In genomic region chr6:150142657-150143501, GRCh38 we compare ENCODE assay signal across 8 cellular contexts. TPM values are rescaled to one million over a fixed set of nuclear protein-coding genes. Genes with fewer than 3 reads are reported as not detected.
DNase-seq lines count a peak whose midpoint lies in the region; ATAC-seq and TF ChIP-seq lines count a peak whose summit lies in the region.

TSS of gene PPP1R14C (plus strand) at chr6:150143044. CDS start at chr6:150143193, 149 bp downstream.

- POLR2A ChIA-PET in AG04450 (lab: Yijun Ruan, JAX): no interaction called here
- POLR2A ChIA-PET in HEK293 (lab: Yijun Ruan, JAX): interaction anchor here (0.6 to 2.8 kb wide), 7 partner anchors 11 to 272 kb away, joined by 3 to 8 read pairs (median 4); partner anchors contain the start of gene ULBP3

- CTCF ChIA-PET in AG04450 (lab: Charles Lee) (no interaction called here), HEK293 (lab: Yijun Ruan, JAX) (interaction anchor here (0.6 to 3.5 kb wide), 8 partner anchors 9 to 194 kb away, joined by 3 to 40 read pairs (median 6); no protein-coding TSS in a partner anchor)

- no peak within 1 kb of the TSS for H3K18ac ChIP-seq in mesenchymal stem cell (ENCODE audit: low read depth in 1 of 2, low read length in 2 of 2)

- 0 to 1% methylated on average over 103 of the region's 103 CpGs for WGBS in ectodermal cell, 2 experiments
- 1% methylated on average over 73 of the region's 103 CpGs for WGBS in mesenchymal stem cell
- 0% methylated on average over 24 of the region's 103 CpGs for WGBS in suprapubic skin

- H3K4ac ChIP-seq in mesenchymal stem cell (ENCODE audit: low read depth in 1 of 2, low read length in 2 of 2): no peak within 1 kb of the TSS

- TF ChIP-seq CTCF in AG04450 (IDR thresholded peaks at IDR 0.05; ENCODE audit: low read depth, low read length) (no peak), HEK293 (tag by site-specific recombination; IDR thresholded peaks at IDR 0.05) (peak; percentile 75), suprapubic skin (IDR thresholded peaks at IDR 0.05) (no peak)

- H2AFZ ChIP-seq in mesenchymal stem cell (ENCODE audit: low read depth, low read length): no peak within 1 kb of the TSS

- H3K4me1 ChIP-seq in HEK293 (ENCODE audit: control insufficient read depth, insufficient read depth, low read length) (peaks cover 33% of the 10 kb centered on the region), ectodermal cell (ENCODE audit: control insufficient read depth, insufficient read depth, low read length) (no peaks in the 10 kb centered on the region), mesenchymal stem cell (ENCODE audit: control insufficient read depth, insufficient read depth, low read depth, low read length) (peaks cover 22% of the 10 kb centered on the region), suprapubic skin (peaks cover 40% of the 10 kb centered on the region)

- TF ChIP-seq POLR2A in suprapubic skin (IDR thresholded peaks at IDR 0.05): no peak

- no peak within 1 kb of the TSS for H3K27ac ChIP-seq in AG04450 (ENCODE audit: low read depth, low read length)
- H3K27ac ChIP-seq in HEK293 (ENCODE audit: extremely low read depth, low read depth, low read length): peak within 1 kb of the TSS; percentile 90
- no peak within 1 kb of the TSS for H3K27ac ChIP-seq in ectodermal cell (ENCODE audit: insufficient read depth, low read depth, low read length, poor library complexity, severe bottlenecking)
- no peak within 1 kb of the TSS for H3K27ac ChIP-seq in mesenchymal stem cell (ENCODE audit: low read length, poor library complexity, severe bottlenecking)
- peak within 1 kb of the TSS; percentile 80 for H3K27ac ChIP-seq in suprapubic skin

- peaks cover 2% of the 10 kb centered on the region for H3K79me1 ChIP-seq in mesenchymal stem cell (replicated peaks; ENCODE audit: low read length, poor library complexity, severe bottlenecking)

- no peak within 1 kb of the TSS for H3K14ac ChIP-seq in mesenchymal stem cell (ENCODE audit: low read length in 2 of 2)

- peak within 1 kb of the TSS; percentile 51 for H3K9ac ChIP-seq in mesenchymal stem cell (ENCODE audit: low read length)

- no peak within 1 kb of the TSS for H2AK5ac ChIP-seq in mesenchymal stem cell (ENCODE audit: low read length, severe bottlenecking)

- no peak within 1 kb of the TSS for H2BK120ac ChIP-seq in mesenchymal stem cell (ENCODE audit: low read depth, low read length)

- peak within 1 kb of the TSS; percentile 98 for H3K4me2 ChIP-seq in mesenchymal stem cell (ENCODE audit: low read length, poor library complexity, severe bottlenecking)

- peak within 1 kb of the TSS; percentile 17; the same call in 1 of the 2 replicates for H3K4me3 ChIP-seq in AG04450 (ENCODE audit: low read depth, low read length)
- H3K4me3 ChIP-seq in HEK293 (ENCODE audit: low read depth, low read length): peak within 1 kb of the TSS; percentile 79
- peak within 1 kb of the TSS; percentile 46 for H3K4me3 ChIP-seq in ectodermal cell (ENCODE audit: insufficient read depth, low read depth, low read length)
- H3K4me3 ChIP-seq in mesenchymal stem cell (ENCODE audit: insufficient read depth in 1 of 2, low read depth in 1 of 2, low read length in 2 of 2): peak within 1 kb of the TSS; percentile 59 to 75
- peak within 1 kb of the TSS; percentile 54 for H3K4me3 ChIP-seq in suprapubic skin

- H3K23ac ChIP-seq in mesenchymal stem cell (ENCODE audit: low read length in 2 of 2): no peak within 1 kb of the TSS

- no peak within 1 kb of the TSS for H4K8ac ChIP-seq in mesenchymal stem cell (ENCODE audit: low read length)

- H3K27me3 ChIP-seq in AG04450 (ENCODE audit: control insufficient read depth, insufficient read depth, low read length): peaks cover 50% of the 10 kb centered on the region
- H3K27me3 ChIP-seq in ectodermal cell (ENCODE audit: control insufficient read depth, insufficient read depth, low read length, poor library complexity, severe bottlenecking): peaks cover 63% of the 10 kb centered on the region
- H3K27me3 ChIP-seq in mesenchymal stem cell (ENCODE audit: control insufficient read depth in 1 of 2, insufficient read depth in 1 of 2, low read length in 2 of 2): peaks cover 7 to 80% of the 10 kb centered on the region in 2 experiments
- peaks cover 58% of the 10 kb centered on the region for H3K27me3 ChIP-seq in suprapubic skin

- H2BK12ac ChIP-seq in mesenchymal stem cell (ENCODE audit: low read length in 2 of 2): no peak within 1 kb of the TSS

- H3K9me3 ChIP-seq in AG04450 (ENCODE audit: control insufficient read depth, insufficient read depth, low read length): no peaks in the 10 kb centered on the region; the same call in 1 of the 2 replicates
- H3K9me3 ChIP-seq in HEK293 (ENCODE audit: control insufficient read depth, insufficient read depth, low read depth, low read length): no peaks in the 10 kb centered on the region
- no peaks in the 10 kb centered on the region for H3K9me3 ChIP-seq in ectodermal cell (ENCODE audit: control insufficient read depth, low read length)
- no peaks in the 10 kb centered on the region for H3K9me3 ChIP-seq in mesenchymal stem cell (ENCODE audit: control insufficient read depth, low read length)
- no peaks in the 10 kb centered on the region for H3K9me3 ChIP-seq in suprapubic skin

- H2BK5ac ChIP-seq in mesenchymal stem cell (ENCODE audit: low read depth, low read length, poor library complexity, severe bottlenecking): no peak within 1 kb of the TSS

- H4K91ac ChIP-seq in mesenchymal stem cell (ENCODE audit: low read length): peak within 1 kb of the TSS; percentile 41

- H2BK15ac ChIP-seq in mesenchymal stem cell (ENCODE audit: low read depth, poor library complexity, severe bottlenecking): no peak within 1 kb of the TSS

- TF ChIP-seq EP300 in suprapubic skin (IDR thresholded peaks at IDR 0.05): no peak

- H3K36me3 ChIP-seq in HEK293 (ENCODE audit: control insufficient read depth in 2 of 2, insufficient read depth in 1 of 2, low read length in 2 of 2): no peaks in the 10 kb centered on the region
- no peaks in the 10 kb centered on the region for H3K36me3 ChIP-seq in ectodermal cell (ENCODE audit: control insufficient read depth, insufficient read depth, low read length)
- H3K36me3 ChIP-seq in mesenchymal stem cell (ENCODE audit: control insufficient read depth in 1 of 2, insufficient read depth in 2 of 2, low read depth in 1 of 2, low read length in 2 of 2): no peaks in the 10 kb centered on the region
- no peaks in the 10 kb centered on the region for H3K36me3 ChIP-seq in suprapubic skin

- no peak for ATAC-seq in HG02798 (IDR thresholded peaks at IDR 0.05; ENCODE audit: poor library complexity, unreplicated experiment)

- DNase-seq in AG04450 (ENCODE audit: low read depth, low spot score) (no peak), SKM-1 treated with dmso at 0.1 percent for 144 hours (lab: John Stamatoyannopoulos, UW; ENCODE audit: unreplicated experiment) (peak; percentile 43), mesenchymal stem cell (no peak), suprapubic skin (ENCODE audit: low spot score in 2 of 2) (peak in 1 of 2 donors; percentile 75), AML-193 (lab: John Stamatoyannopoulos, UW) (no peak)

TF ChIP-seq in HEK293, 187 proteins besides CTCF, POLR2A, EP300 and RAD21 (continues in another document):
- TF ChIP-seq ZBTB6 (tag by site-specific recombination; IDR thresholded peaks at IDR 0.05): no peak; the same call in 1 of the 2 replicates
- TF ChIP-seq ZNF449 (tag by site-specific recombination; IDR thresholded peaks at IDR 0.05): peak; percentile 52; the same call in 1 of the 2 replicates
- peak; percentile 65; the same call in 1 of the 2 replicates for TF ChIP-seq ZNF324 (tag by site-specific recombination; IDR thresholded peaks at IDR 0.05)
- TF ChIP-seq ZFP41 (tag by site-specific recombination; IDR thresholded peaks at IDR 0.05; ENCODE audit: borderline replicate concordance): no peak
- TF ChIP-seq ZNF146 (tag by site-specific recombination; IDR thresholded peaks at IDR 0.05): peak; percentile 19; the same call in 1 of the 2 replicates
- peak; percentile 75 for TF ChIP-seq GLIS1 (tag by site-specific recombination; IDR thresholded peaks at IDR 0.05)
- no peak; the same call in 1 of the 2 replicates for TF ChIP-seq REPIN1 (tag by site-specific recombination; IDR thresholded peaks at IDR 0.05; ENCODE audit: low read depth)
- no peak for TF ChIP-seq ZNF664 (tag by site-specific recombination; IDR thresholded peaks at IDR 0.05)
- no peak for TF ChIP-seq ZNF707 (tag by site-specific recombination; IDR thresholded peaks at IDR 0.05)
- TF ChIP-seq KLF16 (tag by site-specific recombination; IDR thresholded peaks at IDR 0.05): peak; percentile 89
- peak; percentile 64 for TF ChIP-seq ZSCAN30 (tag by site-specific recombination; IDR thresholded peaks at IDR 0.05)

RNA-seq across cellular contexts. Expression of gene PPP1R14C, which starts in this region (rescaled TPM):
- not detected in 2 replicates for polyA plus RNA-seq in AG04450 (2011; rRNA removed)
- not detected in 2 replicates for polyA minus RNA-seq in AG04450 (2011; rRNA and poly(A)+ RNA removed)
- 5.6 TPM for polyA plus RNA-seq in ectodermal cell (2013, experiment 1 of 4)
- polyA plus RNA-seq in ectodermal cell (2013, experiment 2 of 4): 4.4 TPM
- 8.0 TPM for polyA plus RNA-seq in ectodermal cell (2013, experiment 3 of 4)
- polyA plus RNA-seq in ectodermal cell (2013, experiment 4 of 4): 7.8 TPM
- polyA plus RNA-seq in mesenchymal stem cell (2013, experiment 1 of 2): not detected
- polyA plus RNA-seq in mesenchymal stem cell (2013, experiment 2 of 2): not detected
- 100 to 1,000 TPM in 2 of 4 donors, 10 to 100 TPM in 2; 44.3 to 104 (median 88.8) TPM for total RNA-seq in suprapubic skin

Comparison
In these comparisons a context has a peak if more than half of its experiments do, and no peak if none do; other contexts are left out.
1. H3K27ac ChIP-seq: peak in HEK293 (single experiment) and suprapubic skin (single experiment); none in AG04450 (single experiment), ectodermal cell (single experiment) and mesenchymal stem cell (single experiment).
2. H3K4me3 ChIP-seq: peak in every context shown above with its lines; median percentile 79 in HEK293; 67 in mesenchymal stem cell; 54 in suprapubic skin; 46 in ectodermal cell; 17 in AG04450.